ENCODE assay signal across 8 cellular contexts in genomic region chr14:103333754-103334643, GRCh38. TPM values are rescaled to one million over a fixed set of nuclear protein-coding genes. Genes with fewer than 3 reads are reported as not detected.
DNase-seq lines count a peak whose midpoint lies in the region; ATAC-seq and TF ChIP-seq lines count a peak whose summit lies in the region.

TSS of gene EIF5 (plus strand) at chr14:103334237. CDS start at chr14:103335861, 1,624 bp downstream.

- peaks cover 43% of the 10 kb centered on the region for H4K20me1 ChIP-seq in PC-9 (ENCODE audit: insufficient read depth)

- H3K27ac ChIP-seq in PC-9 = peak within 1 kb of the TSS; percentile 94
- peak within 1 kb of the TSS; percentile 100 for H3K27ac ChIP-seq in mucosa of rectum (ENCODE audit: low read depth in 2 of 2, low read length in 2 of 2)

- no peaks in the 10 kb centered on the region for H3K9me2 ChIP-seq in PC-9 (ENCODE audit: insufficient read depth)

- H3F3A ChIP-seq in PC-9 (ENCODE audit: insufficient read depth, low read depth) = peaks cover 67% of the 10 kb centered on the region

- H3K27me3 ChIP-seq in PC-9 (ENCODE audit: insufficient read depth, low read depth) = no peaks in the 10 kb centered on the region
- no peaks in the 10 kb centered on the region for H3K27me3 ChIP-seq in mucosa of rectum (ENCODE audit: control insufficient read depth in 2 of 2, insufficient read depth in 2 of 2, low read length in 2 of 2)

- POLR2A ChIA-PET in PC-9 (lab: Charles Lee; ENCODE audit: unreplicated experiment) = interaction anchor here (0.5 to 1.3 kb wide), 26 partner anchors 11 to 825 kb away, joined by 3 to 9 read pairs (median 4); no protein-coding TSS in a partner anchor

- intact Hi-C loops in PC-9 (cut with micrococcal nuclease; ENCODE audit: unreplicated experiment) = loop anchor here (1.0 to 10.0 kb wide), 7 partner anchors 37 to 1249 kb away; partner anchors contain the start of genes HSP90AA1 and MARK3

- TF ChIP-seq CTCF in PC-9 (conservative IDR thresholded peaks at IDR 0.05) (no peak), epithelial cell of proximal tubule (conservative IDR thresholded peaks at IDR 0.05; ENCODE audit: low read depth, low read length) (peak; percentile 29)

- CTCF ChIA-PET in PC-9 (lab: Charles Lee) = interaction anchor here (1.3 kb wide), 1 partner anchor 58 kb away, joined by 10 read pairs; no protein-coding TSS in a partner anchor

- peak within 1 kb of the TSS; percentile 93 for H3K4me3 ChIP-seq in Jurkat, Clone E6-1 (ENCODE audit: low read length)
- peak within 1 kb of the TSS; percentile 88 for H3K4me3 ChIP-seq in PC-9
- peak within 1 kb of the TSS; percentile 71 for H3K4me3 ChIP-seq in epithelial cell of proximal tubule (ENCODE audit: low read depth, low read length)
- H3K4me3 ChIP-seq in mucosa of rectum (ENCODE audit: low read length in 2 of 2) = peak within 1 kb of the TSS; percentile 88 to 95

- H2AFZ ChIP-seq in PC-9 = peak within 1 kb of the TSS; percentile 90

- H3K36me3 ChIP-seq in PC-9 (ENCODE audit: low read depth) = peaks cover 42% of the 10 kb centered on the region
- peaks cover 35 to 39% of the 10 kb centered on the region in 2 donors for H3K36me3 ChIP-seq in mucosa of rectum (ENCODE audit: control insufficient read depth in 2 of 2, insufficient read depth in 2 of 2, low read length in 2 of 2)

- H3K79me2 ChIP-seq in PC-9 (ENCODE audit: low read depth) = peaks cover 73% of the 10 kb centered on the region

- peak within 1 kb of the TSS; percentile 94 to 99 for H3K9ac ChIP-seq in mucosa of rectum (ENCODE audit: low read depth in 1 of 2, low read length in 2 of 2)

- H3K4me1 ChIP-seq in PC-9 (replicated peaks; ENCODE audit: insufficient read depth) (peaks cover 42% of the 10 kb centered on the region), mucosa of rectum (ENCODE audit: control insufficient read depth in 2 of 2, insufficient read depth in 2 of 2, low read length in 2 of 2) (peaks cover 15 to 17% of the 10 kb centered on the region in 2 donors)

- peak within 1 kb of the TSS; percentile 91 for H3K4me2 ChIP-seq in PC-9

- BruUV-seq in PC-9 (replicated peaks; lab: Mats Ljungman, UMichigan) = no TSS peak

- ATAC-seq in GM21619 (IDR thresholded peaks at IDR 0.05; ENCODE audit: unreplicated experiment) = peak; percentile 83

- H3K9me3 ChIP-seq in PC-9 (ENCODE audit: insufficient read depth, low read depth) (no peaks in the 10 kb centered on the region), mucosa of rectum (ENCODE audit: control insufficient read depth in 2 of 2, low read length in 2 of 2) (no peaks in the 10 kb centered on the region)

- DNase-seq in DMS53 (lab: John Stamatoyannopoulos, UW) = peak; percentile 99
- DNase-seq in Jurkat, Clone E6-1 (ENCODE audit: low read depth, low spot score) = peak; percentile 97
- peak; percentile 98 to 100 for DNase-seq in PC-9
- peak; percentile 98 for DNase-seq in activated T-cell treated with anti-CD3 and anti-CD28 coated beads, Interleukin-2, amount 50 U/mL, for 1 hour
- peak; percentile 76 for DNase-seq in epithelial cell of proximal tubule (ENCODE audit: low read depth)
- peak; percentile 98 for DNase-seq in stimulated activated CD8-positive, alpha-beta memory T cell treated with anti-CD3 and anti-CD28 coated beads, Interleukin-4, amount 100 ng/mL, for 48 hours

RNA-seq across cellular contexts. Expression of gene EIF5, which starts in this region (rescaled TPM):
- polyA plus RNA-seq in Jurkat, Clone E6-1 (2012; ENCODE audit: insufficient read depth, insufficient read length) = 214 TPM
- total RNA-seq in PC-9 (2021) (310 and 330 TPM in 2 replicates), epithelial cell of proximal tubule (187 and 238 TPM in 2 replicates)

Comparison
In these comparisons a context has a peak if more than half of its experiments do, and no peak if none do; other contexts are left out.
1. Peak in every context shown above with its lines: DNase-seq, ATAC-seq, H3K4me3 ChIP-seq and H3K27ac ChIP-seq.